Comparison of ENCODE assay signal across 19 cellular contexts in genomic region chr14:97705976-97706375, GRCh38.
A peak's percentile ranks its signal among the peaks of the same experiment; 100 is the strongest.
DNase-seq lines count a peak whose midpoint lies in the region; ATAC-seq and TF ChIP-seq lines count a peak whose summit lies in the region.
"Had no signal": no experiment of that assay in that cellular context is flagged by ENCODE, and none has a peak within 500 bp of the region (broad histone marks: within the 10 kb centered on the region; RNA-seq: fewer than 3 reads in every experiment).

No MANE protein-coding gene starts in this region.

- ATAC-seq in stimulated activated naive CD8-positive, alpha-beta T cell treated with anti-CD3 and anti-CD28 coated beads, Interleukin-15, amount 100 ng/mL, for 72 hours = peak; percentile 49
- ATAC-seq: esophagus mucosa; stimulated activated naive B cell treated with anti-CD40 and anti-IgM and Interleukin-4, amounts not matched to agents 10 μg/mL and 1 μg/mL and 100 μg/mL, for 72 hours had no signal

- H3K36me3 Mint-ChIP-seq in activated T-cell treated with anti-CD3 and anti-CD28 coated beads, Interleukin-2, amount 50 U/mL, for 24 hours (ENCODE audit: low read depth) = no peaks in the 10 kb centered on the region
- H3K36me3 Mint-ChIP-seq in T-helper 1 cell treated with Interleukin-12 subunit alpha and Interleukin-12 subunit beta and Interleukin-4 antibody, amounts not matched to agents 30 μg/mL and 1 μg/mL, for 36 hours (ENCODE audit: low read depth) = peaks cover 16% of the 10 kb centered on the region
- H3K36me3 Mint-ChIP-seq: stimulated activated naive B cell treated with anti-CD40 and anti-IgM and Interleukin-4, amounts not matched to agents 10 μg/mL and 1 μg/mL and 100 μg/mL, for 72 hours had no signal

- intact Hi-C loops in head of caudate nucleus (cut with DNase I) = no loop called here

- H3K9me3 Mint-ChIP-seq in activated T-cell treated with anti-CD3 and anti-CD28 coated beads, Interleukin-2, amount 50 U/mL, for 24 hours = peaks cover 3% of the 10 kb centered on the region
- peaks cover 10% of the 10 kb centered on the region for H3K9me3 Mint-ChIP-seq in T-helper 1 cell treated with Interleukin-12 subunit alpha and Interleukin-12 subunit beta and Interleukin-4 antibody, amounts not matched to agents 30 μg/mL and 1 μg/mL, for 36 hours
- H3K9me3 Mint-ChIP-seq in stimulated activated naive CD8-positive, alpha-beta T cell treated with anti-CD3 and anti-CD28 coated beads, Interleukin-15, amount 100 ng/mL, for 72 hours = peaks cover 8 to 16% of the 10 kb centered on the region in 2 donors
- H3K9me3 Mint-ChIP-seq: nephron had no signal

- H3K27ac ChIP-seq in effector memory CD4-positive, alpha-beta T cell (ENCODE audit: insufficient read depth, low read length, poor library complexity, severe bottlenecking) = peak overlapping the region; percentile 21
- H3K27ac ChIP-seq: PC-9 had no signal

- DNase-seq in activated T-cell treated with anti-CD3 and anti-CD28 coated beads, Interleukin-2, amount 50 U/mL, for 24 hours = no peak
- DNase-seq in activated T-cell treated with anti-CD3 and anti-CD28 coated beads for 4 hours (no peak), BE2C (no peak), GOT3 (lab: John Stamatoyannopoulos, UW) (no peak), head of caudate nucleus (no peak)
- peak in 1 of 3 donors; percentile 10 for DNase-seq in effector memory CD4-positive, alpha-beta T cell
- no peak for DNase-seq in stimulated activated naive CD8-positive, alpha-beta T cell treated with anti-CD3 and anti-CD28 coated beads, Interleukin-15, amount 100 ng/mL, for 72 hours
- DNase-seq: ACHN; DMS79 treated with DMSO at 0.1 percent for 48 hours; glutamatergic neuron; KBM-7; NCI-H1105; NCI-H526 treated with DMSO at 0.1 percent for 48 hours; PC-9; stimulated activated naive B cell treated with anti-CD40 and anti-IgM and Interleukin-4, amounts not matched to agents 10 μg/mL and 1 μg/mL and 100 μg/mL, for 72 hours had no signal

- H3K27ac Mint-ChIP-seq in activated T-cell treated with anti-CD3 and anti-CD28 coated beads, Interleukin-2, amount 50 U/mL, for 24 hours = peak overlapping the region; percentile 46
- peak overlapping the region; percentile 90 for H3K27ac Mint-ChIP-seq in T-helper 1 cell treated with Interleukin-12 subunit alpha and Interleukin-12 subunit beta and Interleukin-4 antibody, amounts not matched to agents 30 μg/mL and 1 μg/mL, for 36 hours
- H3K27ac Mint-ChIP-seq in stimulated activated naive CD8-positive, alpha-beta T cell treated with anti-CD3 and anti-CD28 coated beads, Interleukin-15, amount 100 ng/mL, for 72 hours = no peak overlapping the region
- H3K27ac Mint-ChIP-seq: nephron; stimulated activated naive B cell treated with anti-CD40 and anti-IgM and Interleukin-4, amounts not matched to agents 10 μg/mL and 1 μg/mL and 100 μg/mL, for 72 hours had no signal

- TF ChIP-seq CTCF in BE2C (IDR thresholded peaks at IDR 0.05; ENCODE audit: low read depth, low read length) = no peak

- peaks cover 92% of the 10 kb centered on the region for H3K4me1 Mint-ChIP-seq in activated T-cell treated with anti-CD3 and anti-CD28 coated beads, Interleukin-2, amount 50 U/mL, for 24 hours (ENCODE audit: low read depth)
- H3K4me1 Mint-ChIP-seq in T-helper 1 cell treated with Interleukin-12 subunit alpha and Interleukin-12 subunit beta and Interleukin-4 antibody, amounts not matched to agents 30 μg/mL and 1 μg/mL, for 36 hours (ENCODE audit: low read depth) = peaks cover 80% of the 10 kb centered on the region
- H3K4me1 Mint-ChIP-seq in stimulated activated naive CD8-positive, alpha-beta T cell treated with anti-CD3 and anti-CD28 coated beads, Interleukin-15, amount 100 ng/mL, for 72 hours = peaks cover 90% of the 10 kb centered on the region
- H3K4me1 Mint-ChIP-seq: nephron had no signal

- peaks cover 83% of the 10 kb centered on the region for H3K4me1 ChIP-seq in effector memory CD4-positive, alpha-beta T cell (ENCODE audit: control insufficient read depth, insufficient read depth, low read length, poor library complexity, severe bottlenecking)
- no peaks in the 10 kb centered on the region for H3K4me1 ChIP-seq in BE2C
- H3K4me1 ChIP-seq: HAP-1 had no signal

- no peaks in the 10 kb centered on the region for H3K9me3 ChIP-seq in effector memory CD4-positive, alpha-beta T cell (ENCODE audit: control insufficient read depth, low read length)
- no peaks in the 10 kb centered on the region for H3K9me3 ChIP-seq in BE2C
- H3K9me3 ChIP-seq: HAP-1 had no signal

- no peaks in the 10 kb centered on the region for H3K27me3 ChIP-seq in effector memory CD4-positive, alpha-beta T cell (replicated peaks; ENCODE audit: control insufficient read depth, insufficient read depth, low read length, poor library complexity, severe bottlenecking)
- H3K27me3 ChIP-seq in BE2C = no peaks in the 10 kb centered on the region

- H3K36me3 ChIP-seq in effector memory CD4-positive, alpha-beta T cell (ENCODE audit: control insufficient read depth, insufficient read depth, low read length) = no peaks in the 10 kb centered on the region
- H3K36me3 ChIP-seq in BE2C = no peaks in the 10 kb centered on the region
- H3K36me3 ChIP-seq: HAP-1 had no signal

- no peak overlapping the region for H3K4me3 Mint-ChIP-seq in activated T-cell treated with anti-CD3 and anti-CD28 coated beads, Interleukin-2, amount 50 U/mL, for 24 hours
- H3K4me3 Mint-ChIP-seq in T-helper 1 cell treated with Interleukin-12 subunit alpha and Interleukin-12 subunit beta and Interleukin-4 antibody, amounts not matched to agents 30 μg/mL and 1 μg/mL, for 36 hours = peak overlapping the region; percentile 76
- H3K4me3 Mint-ChIP-seq in stimulated activated naive CD8-positive, alpha-beta T cell treated with anti-CD3 and anti-CD28 coated beads, Interleukin-15, amount 100 ng/mL, for 72 hours = peak overlapping the region in 1 of 2 donors; percentile 71
- H3K4me3 Mint-ChIP-seq: nephron; stimulated activated naive B cell treated with anti-CD40 and anti-IgM and Interleukin-4, amounts not matched to agents 10 μg/mL and 1 μg/mL and 100 μg/mL, for 72 hours had no signal

- no peaks in the 10 kb centered on the region for H3K27me3 Mint-ChIP-seq in activated T-cell treated with anti-CD3 and anti-CD28 coated beads, Interleukin-2, amount 50 U/mL, for 24 hours
- no peaks in the 10 kb centered on the region for H3K27me3 Mint-ChIP-seq in T-helper 1 cell treated with Interleukin-12 subunit alpha and Interleukin-12 subunit beta and Interleukin-4 antibody, amounts not matched to agents 30 μg/mL and 1 μg/mL, for 36 hours (ENCODE audit: low read depth)
- H3K27me3 Mint-ChIP-seq in stimulated activated naive CD8-positive, alpha-beta T cell treated with anti-CD3 and anti-CD28 coated beads, Interleukin-15, amount 100 ng/mL, for 72 hours = no peaks in the 10 kb centered on the region

- no peak overlapping the region for H3K4me3 ChIP-seq in effector memory CD4-positive, alpha-beta T cell (ENCODE audit: insufficient read depth, low read depth, low read length, poor library complexity, severe bottlenecking)
- no peak overlapping the region for H3K4me3 ChIP-seq in BE2C (ENCODE audit: low read depth, low read length)
- H3K4me3 ChIP-seq: HAP-1, PC-9 had no signal

Comparison
In these comparisons a context has a peak if more than half of its experiments do, and no peak if none do; other contexts are left out.
1. H3K27ac Mint-ChIP-seq: peak in activated T-cell treated with anti-CD3 and anti-CD28 coated beads, Interleukin-2, amount 50 U/mL, for 24 hours (single experiment) and T-helper 1 cell treated with Interleukin-12 subunit alpha and Interleukin-12 subunit beta and Interleukin-4 antibody, amounts not matched to agents 30 μg/mL and 1 μg/mL, for 36 hours (single experiment); none in stimulated activated naive CD8-positive, alpha-beta T cell treated with anti-CD3 and anti-CD28 coated beads, Interleukin-15, amount 100 ng/mL, for 72 hours (0 of 2).